ENCODE assay signal across 19 cellular contexts in genomic region chr15:101173233-101174119, GRCh38.
DNase-seq lines count a peak whose midpoint lies in the region; FAIRE-seq and TF ChIP-seq lines count a peak whose summit lies in the region.
"Had no signal": no experiment of that assay in that cellular context is flagged by ENCODE, and none has a peak within 500 bp of the region (broad histone marks: within the 10 kb centered on the region; RNA-seq: fewer than 3 reads in every experiment).

No MANE protein-coding gene starts in this region.

- no peaks in the 10 kb centered on the region for H3K27me3 ChIP-seq in H9 (ENCODE audit: insufficient read depth, low read length)
- no peaks in the 10 kb centered on the region for H3K27me3 ChIP-seq in small intestine (ENCODE audit: control insufficient read depth in 2 of 2, insufficient read depth in 2 of 2, low read length in 2 of 2)
- H3K27me3 ChIP-seq: colonic mucosa, gastroesophageal sphincter, pancreas, thyroid gland had no signal

- intact Hi-C loops in activated CD4-positive, alpha-beta T cell treated with anti-CD3 and anti-CD28 coated beads, Interleukin-2, amount 10 ng/mL, durations not matched to agents 24 days and 14 days (cut with micrococcal nuclease) = no loop called here

- TF ChIP-seq CTCF in H9 (conservative IDR thresholded peaks at IDR 0.05) (no peak), chondrocyte (IDR thresholded peaks at IDR 0.05) (no peak)

- H4K8ac ChIP-seq in H9 (replicated peaks; ENCODE audit: insufficient read length, low read depth, low read length) = no peak overlapping the region

- no peaks in the 10 kb centered on the region for H3K4me1 ChIP-seq in H9 (ENCODE audit: insufficient read depth, low read length)
- no peaks in the 10 kb centered on the region for H3K4me1 ChIP-seq in small intestine (ENCODE audit: control insufficient read depth in 2 of 2, insufficient read depth in 1 of 2, low read depth in 1 of 2, low read length in 1 of 2)
- H3K4me1 ChIP-seq: colonic mucosa had no signal

- H4K5ac ChIP-seq in H9 (ENCODE audit: insufficient read length, low read depth, low read length) = no peak overlapping the region

- CTCF ChIA-PET in activated CD4-positive, alpha-beta T cell treated with anti-CD3 and anti-CD28 coated beads, Interleukin-2, amount 10 ng/mL, durations not matched to agents 7 days and 5 days (lab: Charles Lee) = no interaction called here

- no peak overlapping the region for H2AFZ ChIP-seq in H9 (ENCODE audit: low read length)

- H3K23me2 ChIP-seq in H9 (ENCODE audit: insufficient read length, low read depth, low read length, poor library complexity, severe bottlenecking) = no peaks in the 10 kb centered on the region

- H3K36me3 Mint-ChIP-seq in activated CD4-positive, alpha-beta T cell treated with anti-CD3 and anti-CD28 coated beads, Interleukin-2, amount 10 ng/mL, durations not matched to agents 24 days and 14 days (ENCODE audit: low read depth) = peaks cover 53% of the 10 kb centered on the region
- H3K36me3 Mint-ChIP-seq in activated CD4-positive, alpha-beta T cell treated with anti-CD3 and anti-CD28 coated beads, Interleukin-2, amount 10 ng/mL, durations not matched to agents 7 days and 5 days (ENCODE audit: low read depth) = peaks cover 42% of the 10 kb centered on the region
- H3K36me3 Mint-ChIP-seq in H9 (ENCODE audit: insufficient read depth in 1 of 3, low read depth in 3 of 3) (peaks cover 29 to 45% (median 39%) of the 10 kb centered on the region in 3 experiments), chondrocyte (ENCODE audit: low read depth) (peaks cover 27% of the 10 kb centered on the region)

- no peak overlapping the region for H3K4me2 ChIP-seq in H9 (ENCODE audit: insufficient read depth, insufficient read length, low read length)

- H3K4me1 Mint-ChIP-seq in activated CD4-positive, alpha-beta T cell treated with anti-CD3 and anti-CD28 coated beads, Interleukin-2, amount 10 ng/mL, durations not matched to agents 24 days and 14 days = peaks cover 59% of the 10 kb centered on the region
- peaks cover 57% of the 10 kb centered on the region for H3K4me1 Mint-ChIP-seq in activated CD4-positive, alpha-beta T cell treated with anti-CD3 and anti-CD28 coated beads, Interleukin-2, amount 10 ng/mL, durations not matched to agents 7 days and 5 days
- H3K4me1 Mint-ChIP-seq in H9 (peaks cover 28 to 42% of the 10 kb centered on the region in 2 experiments), chondrocyte (ENCODE audit: low read depth) (peaks cover 30% of the 10 kb centered on the region)

- no peak for FAIRE-seq in small intestine (lab: Jason Lieb, UNC)
- FAIRE-seq: GM18507, pancreas had no signal

- H3K56ac ChIP-seq in H9 (ENCODE audit: insufficient read length, low read depth, low read length) = no peak overlapping the region

- POLR2A ChIA-PET in activated CD4-positive, alpha-beta T cell treated with anti-CD3 and anti-CD28 coated beads, Interleukin-2, amount 10 ng/mL, durations not matched to agents 7 days and 5 days (lab: Charles Lee) = no interaction called here

- H2BK5ac ChIP-seq in H9 (ENCODE audit: insufficient read length, low read length) = no peak overlapping the region

- no peak overlapping the region for H2BK12ac ChIP-seq in H9 (ENCODE audit: insufficient read length, low read depth, low read length)

- H3K9me3 Mint-ChIP-seq in activated CD4-positive, alpha-beta T cell treated with anti-CD3 and anti-CD28 coated beads, Interleukin-2, amount 10 ng/mL, durations not matched to agents 24 days and 14 days = no peaks in the 10 kb centered on the region
- H3K9me3 Mint-ChIP-seq in activated CD4-positive, alpha-beta T cell treated with anti-CD3 and anti-CD28 coated beads, Interleukin-2, amount 10 ng/mL, durations not matched to agents 7 days and 5 days = no peaks in the 10 kb centered on the region
- H3K9me3 Mint-ChIP-seq in H9 = no peaks in the 10 kb centered on the region
- H3K9me3 Mint-ChIP-seq in chondrocyte (ENCODE audit: low read depth) = no peaks in the 10 kb centered on the region
- H3K9me3 Mint-ChIP-seq: activated CD4-positive, alpha-beta memory T cell treated with anti-CD3 and anti-CD28 coated beads for 36 hours; activated T-cell treated with anti-CD3 and anti-CD28 coated beads, Interleukin-2, amount 50 U/mL, for 72 hours had no signal

- H3K23ac ChIP-seq in H9 (ENCODE audit: insufficient read length, low read depth, low read length) = no peak overlapping the region

- peaks cover 5% of the 10 kb centered on the region in 2 donors for H3K36me3 ChIP-seq in small intestine (ENCODE audit: control insufficient read depth in 2 of 2, insufficient read depth in 2 of 2, low read length in 2 of 2)
- H3K36me3 ChIP-seq: colonic mucosa, pancreas had no signal

- H3T11ph ChIP-seq in H9 (ENCODE audit: low read length) = no peak overlapping the region

- no peak overlapping the region for H2BK15ac ChIP-seq in H9 (ENCODE audit: low read depth, low read length)

- H3K9me3 ChIP-seq in H9 (ENCODE audit: control insufficient read depth, low read depth, low read length) = no peaks in the 10 kb centered on the region
- H3K9me3 ChIP-seq in small intestine (ENCODE audit: control insufficient read depth, low read depth) = no peaks in the 10 kb centered on the region
- H3K9me3 ChIP-seq: colonic mucosa, gastroesophageal sphincter, pancreas, thyroid gland had no signal

- WGBS in H9 (ENCODE audit: extremely low coverage, insufficient read length, low lambda C conversion rate) = no CpG with 5 or more reads among the region's 14 CpGs
- 83 to 89% (median 89%) methylated on average over 14 of the region's 14 CpGs for WGBS in small intestine, 3 donors

- H2AK5ac ChIP-seq in H9 (ENCODE audit: insufficient read length, low read length) = no peak overlapping the region

- no peak overlapping the region for H2BK120ac ChIP-seq in H9 (ENCODE audit: low read depth, low read length, poor library complexity, severe bottlenecking)

- no peaks in the 10 kb centered on the region for H4K20me1 ChIP-seq in H9 (ENCODE audit: control insufficient read depth, insufficient read depth, insufficient read length)

- no peak for DNase-seq in activated CD4-positive, alpha-beta T cell treated with anti-CD3 and anti-CD28 coated beads, Interleukin-2, amount 10 ng/mL, durations not matched to agents 24 days and 14 days
- DNase-seq in activated CD4-positive, alpha-beta T cell treated with anti-CD3 and anti-CD28 coated beads, Interleukin-2, amount 10 ng/mL, durations not matched to agents 7 days and 5 days = no peak
- no peak for DNase-seq in H9
- no peak for DNase-seq in chondrocyte (ENCODE audit: low spot score)
- DNase-seq in retina = peak; percentile 23
- no peak for DNase-seq in small intestine
- no peak for DNase-seq in Ammon's horn (ENCODE audit: low spot score)
- no peak for DNase-seq in NCI-H187 treated with DMSO at 0.1 percent for 48 hours (lab: John Stamatoyannopoulos, UW)
- DNase-seq: activated CD4-positive, alpha-beta memory T cell treated with anti-CD3 and anti-CD28 coated beads for 36 hours; activated T-cell treated with anti-CD3 and anti-CD28 coated beads, Interleukin-2, amount 50 U/mL, for 72 hours; anterior cingulate cortex; colonic mucosa; NCI-H1417 treated with DMSO at 0.1 percent for 48 hours; pancreas; stimulated activated CD4-positive, alpha-beta T cell treated with anti-CD3 and anti-CD28 coated beads, Interleukin-4, amount 100 ng/mL, for 4 hours; stimulated activated CD8-positive, alpha-beta memory T cell treated with anti-CD3 and anti-CD28 coated beads, Interleukin-4, amount 100 ng/mL, for 48 hours; thyroid gland had no signal

- H3K4me3 Mint-ChIP-seq in activated CD4-positive, alpha-beta T cell treated with anti-CD3 and anti-CD28 coated beads, Interleukin-2, amount 10 ng/mL, durations not matched to agents 24 days and 14 days = no peak overlapping the region
- H3K4me3 Mint-ChIP-seq in activated CD4-positive, alpha-beta T cell treated with anti-CD3 and anti-CD28 coated beads, Interleukin-2, amount 10 ng/mL, durations not matched to agents 7 days and 5 days = no peak overlapping the region
- H3K4me3 Mint-ChIP-seq in H9 = no peak overlapping the region
- no peak overlapping the region for H3K4me3 Mint-ChIP-seq in chondrocyte (ENCODE audit: unreplicated experiment)
- H3K4me3 Mint-ChIP-seq: activated CD4-positive, alpha-beta memory T cell treated with anti-CD3 and anti-CD28 coated beads for 36 hours; activated T-cell treated with anti-CD3 and anti-CD28 coated beads, Interleukin-2, amount 50 U/mL, for 72 hours had no signal

- no peak overlapping the region for H3K14ac ChIP-seq in H9 (ENCODE audit: insufficient read depth, low read length)

- no peaks in the 10 kb centered on the region for H3K27me3 Mint-ChIP-seq in activated CD4-positive, alpha-beta T cell treated with anti-CD3 and anti-CD28 coated beads, Interleukin-2, amount 10 ng/mL, durations not matched to agents 24 days and 14 days
- no peaks in the 10 kb centered on the region for H3K27me3 Mint-ChIP-seq in activated CD4-positive, alpha-beta T cell treated with anti-CD3 and anti-CD28 coated beads, Interleukin-2, amount 10 ng/mL, durations not matched to agents 7 days and 5 days
- no peaks in the 10 kb centered on the region; the same call in 1 of the 2 replicates for H3K27me3 Mint-ChIP-seq in H9 (ENCODE audit: low read depth)
- no peaks in the 10 kb centered on the region for H3K27me3 Mint-ChIP-seq in chondrocyte (ENCODE audit: low read depth)
- H3K27me3 Mint-ChIP-seq: activated CD4-positive, alpha-beta memory T cell treated with anti-CD3 and anti-CD28 coated beads for 36 hours had no signal

- peak overlapping the region; percentile 6 for H3K27ac Mint-ChIP-seq in activated CD4-positive, alpha-beta T cell treated with anti-CD3 and anti-CD28 coated beads, Interleukin-2, amount 10 ng/mL, durations not matched to agents 24 days and 14 days
- no peak overlapping the region for H3K27ac Mint-ChIP-seq in activated CD4-positive, alpha-beta T cell treated with anti-CD3 and anti-CD28 coated beads, Interleukin-2, amount 10 ng/mL, durations not matched to agents 7 days and 5 days
- H3K27ac Mint-ChIP-seq in H9 = peak overlapping the region; percentile 50 to 82 (median 81); a peak in 5 of 7 replicates
- peak overlapping the region; percentile 9 for H3K27ac Mint-ChIP-seq in chondrocyte (ENCODE audit: unreplicated experiment)
- H3K27ac Mint-ChIP-seq: activated CD4-positive, alpha-beta memory T cell treated with anti-CD3 and anti-CD28 coated beads for 36 hours; activated T-cell treated with anti-CD3 and anti-CD28 coated beads, Interleukin-2, amount 50 U/mL, for 72 hours had no signal

- H3K27ac ChIP-seq in H9 (ENCODE audit: insufficient read length, low read depth, low read length) (no peak overlapping the region), small intestine (ENCODE audit: low read depth in 1 of 2, low read length in 1 of 2) (no peak overlapping the region)
- H3K27ac ChIP-seq: colonic mucosa, gastroesophageal sphincter, pancreas, thyroid gland had no signal

- no peak overlapping the region for H3K4ac ChIP-seq in H9 (ENCODE audit: low read depth, low read length)

- no peak overlapping the region for H3K4me3 ChIP-seq in small intestine (ENCODE audit: low read depth in 1 of 2, low read length in 2 of 2)
- H3K4me3 ChIP-seq: colonic mucosa, gastroesophageal sphincter, pancreas, thyroid gland had no signal

- no peak overlapping the region for H3K9ac ChIP-seq in H9 (ENCODE audit: extremely low read depth, insufficient read length, low read length)

- H4K91ac ChIP-seq in H9 (ENCODE audit: insufficient read length, low read depth, low read length) = no peak overlapping the region

- H2BK20ac ChIP-seq in H9 (ENCODE audit: low read depth, low read length, poor library complexity, severe bottlenecking) = no peak overlapping the region

- no peak overlapping the region for H3K18ac ChIP-seq in H9 (ENCODE audit: insufficient read length, low read depth, low read length)

- H3K79me2 ChIP-seq in H9 (ENCODE audit: insufficient read depth, low read length) = no peaks in the 10 kb centered on the region; the same call in 1 of the 2 replicates

- no peaks in the 10 kb centered on the region for H3K79me1 ChIP-seq in H9 (ENCODE audit: insufficient read depth, low read depth, low read length, poor library complexity, severe bottlenecking)
